In the genomic region with DNA sequence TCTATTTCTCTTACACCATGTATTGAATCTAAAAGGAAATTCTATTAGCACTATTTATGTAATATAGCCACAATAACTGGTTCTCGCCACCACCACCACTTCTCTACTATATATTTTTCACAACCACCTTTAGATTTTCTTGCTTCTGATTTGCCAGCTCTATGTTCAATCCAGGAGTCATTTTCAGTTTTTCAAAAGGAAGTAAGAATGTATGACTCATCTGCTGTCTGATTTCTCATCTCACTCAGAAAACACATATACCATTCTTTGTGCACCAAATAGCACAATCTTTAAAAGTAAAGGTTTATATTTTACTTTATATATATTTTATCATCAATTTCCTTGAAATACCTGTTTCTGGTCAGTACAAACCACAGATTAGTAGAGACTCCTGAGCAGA, we compare ENCODE assay signal across 11 cellular contexts.
DNase-seq lines count a peak whose midpoint lies in the region; ATAC-seq and TF ChIP-seq lines count a peak whose summit lies in the region.
"Had no signal": no experiment of that assay in that cellular context is flagged by ENCODE, and none has a peak within 500 bp of the region (broad histone marks: within the 10 kb centered on the region; RNA-seq: fewer than 3 reads in every experiment).

No MANE protein-coding gene starts in this region.

- intact Hi-C loops in OCI-LY7 (cut with micrococcal nuclease; ENCODE audit: unreplicated experiment): no loop called here

- H3K27ac Mint-ChIP-seq in nephron progenitor cell (no peak overlapping the region), type B pancreatic cell (no peak overlapping the region)
- H3K27ac Mint-ChIP-seq: dendritic cell treated with granulocyte-macrophage colony-stimulating factor and Interleukin-4, amounts not matched to agents 40 ng/mL and 50 ng/mL, for 4 days had no signal

- H3K4me3 ChIP-seq in OCI-LY7 (ENCODE audit: low read depth, low read length, poor library complexity, severe bottlenecking): no peak overlapping the region

- no peak overlapping the region for H2AFZ ChIP-seq in OCI-LY7 (ENCODE audit: low read length)

- no peaks in the 10 kb centered on the region for H3K9me3 ChIP-seq in OCI-LY7 (ENCODE audit: low read length)

- H3K36me3 Mint-ChIP-seq in nephron progenitor cell (ENCODE audit: low read depth) (no peaks in the 10 kb centered on the region), type B pancreatic cell (no peaks in the 10 kb centered on the region)

- H3K4me1 ChIP-seq in OCI-LY7 (ENCODE audit: insufficient read depth, low read length, poor library complexity, severe bottlenecking): no peaks in the 10 kb centered on the region

- no peaks in the 10 kb centered on the region for H3K36me3 ChIP-seq in OCI-LY7 (ENCODE audit: insufficient read depth, low read length)

- H3K4me1 Mint-ChIP-seq in nephron progenitor cell: no peaks in the 10 kb centered on the region
- H3K4me1 Mint-ChIP-seq in type B pancreatic cell (ENCODE audit: unreplicated experiment): no peaks in the 10 kb centered on the region

- H3K27ac ChIP-seq in OCI-LY7 (ENCODE audit: low read depth, low read length, poor library complexity, severe bottlenecking): no peak overlapping the region

- DNase-seq in amniotic epithelial cell (ENCODE audit: low read depth) (peak; percentile 6), GM03348 (ENCODE audit: low spot score) (no peak), nephron progenitor cell (no peak), type B pancreatic cell (ENCODE audit: extremely low spot score, unreplicated experiment) (no peak), OCI-LY7 (ENCODE audit: low spot score) (no peak)
- DNase-seq: activated CD4-positive, alpha-beta T cell treated with anti-CD3 and anti-CD28 coated beads for 48 hours; retina had no signal

- no peaks in the 10 kb centered on the region for H3K9me3 Mint-ChIP-seq in nephron progenitor cell
- peaks cover 4% of the 10 kb centered on the region for H3K9me3 Mint-ChIP-seq in type B pancreatic cell
- H3K9me3 Mint-ChIP-seq: dendritic cell treated with granulocyte-macrophage colony-stimulating factor and Interleukin-4, amounts not matched to agents 40 ng/mL and 50 ng/mL, for 4 days had no signal

- no peak for TF ChIP-seq POLR2A in GM18505 (IDR thresholded peaks at IDR 0.05; ENCODE audit: borderline replicate concordance, extremely low read depth, insufficient read depth, insufficient read length)

- no peak for TF ChIP-seq CTCF in nephron progenitor cell (IDR thresholded peaks at IDR 0.05)
- no peak for TF ChIP-seq CTCF in type B pancreatic cell (conservative IDR thresholded peaks at IDR 0.05)
- TF ChIP-seq CTCF in OCI-LY7 (conservative IDR thresholded peaks at IDR 0.05; ENCODE audit: low read length): no peak

- ATAC-seq in GM18505 (IDR thresholded peaks at IDR 0.05; ENCODE audit: unreplicated experiment): peak; percentile 87
- ATAC-seq in GM21515 (IDR thresholded peaks at IDR 0.05; ENCODE audit: unreplicated experiment): peak; percentile 72
- peak; percentile 95 for ATAC-seq in HG03378 (IDR thresholded peaks at IDR 0.05; ENCODE audit: unreplicated experiment)

- BruUV-seq in OCI-LY7 (replicated peaks; lab: Mats Ljungman, UMichigan): no TSS peak

- POLR2A ChIA-PET in OCI-LY7 (lab: Charles Lee): interaction anchor here (1.0 kb wide), 1 partner anchor 11 kb away, joined by 3 read pairs; no protein-coding TSS in a partner anchor

- H3K79me2 ChIP-seq in OCI-LY7 (ENCODE audit: insufficient read depth, low read depth, low read length): no peaks in the 10 kb centered on the region

- H3K4me3 Mint-ChIP-seq in nephron progenitor cell (no peak overlapping the region), type B pancreatic cell (no peak overlapping the region)
- H3K4me3 Mint-ChIP-seq: dendritic cell treated with granulocyte-macrophage colony-stimulating factor and Interleukin-4, amounts not matched to agents 40 ng/mL and 50 ng/mL, for 4 days had no signal

- H3K4me2 ChIP-seq in OCI-LY7 (ENCODE audit: low read length): no peak overlapping the region

- H3K9me2 ChIP-seq in OCI-LY7 (ENCODE audit: insufficient read depth, low read length): no peaks in the 10 kb centered on the region

- CTCF ChIA-PET in OCI-LY7 (lab: Charles Lee; ENCODE audit: unreplicated experiment): no interaction called here

- H3K27me3 Mint-ChIP-seq in nephron progenitor cell (ENCODE audit: low read depth, poor library complexity) (no peaks in the 10 kb centered on the region), type B pancreatic cell (peaks cover 3% of the 10 kb centered on the region)
- H3K27me3 Mint-ChIP-seq: dendritic cell treated with granulocyte-macrophage colony-stimulating factor and Interleukin-4, amounts not matched to agents 40 ng/mL and 50 ng/mL, for 4 days had no signal

- H4K20me1 ChIP-seq in OCI-LY7 (ENCODE audit: insufficient read depth, low read length): no peaks in the 10 kb centered on the region
